In genomic region chr7:22460363-22460988, GRCh38 we compare ENCODE assay signal across 24 cellular contexts. TPM values are rescaled to one million over a fixed set of nuclear protein-coding genes. Genes with fewer than 3 reads are reported as not detected.
"Had no signal": no experiment of that assay in that cellular context is flagged by ENCODE, and none has a peak within 500 bp of the region (broad histone marks: within the 10 kb centered on the region; RNA-seq: fewer than 3 reads in every experiment).

No MANE protein-coding gene starts in this region.

- FAIRE-seq: endometrium had no signal

- DNase-seq: dorsolateral prefrontal cortex; effector CD8-positive, alpha-beta T cell; gastrocnemius medialis; heart right ventricle; hypothalamus; islet precursor cell; mammary epithelial cell; naive thymus-derived CD4-positive, alpha-beta T cell; nephron progenitor cell; psoas muscle; retina; spleen; stimulated activated CD4-positive, alpha-beta T cell treated with anti-CD3 and anti-CD28 coated beads, Interleukin-15, amount 100 ng/mL, for 24 hours; stimulated activated CD4-positive, alpha-beta T cell treated with anti-CD3 and anti-CD28 coated beads, Interleukin-1b, Interleukin-23, amount 100 ng/mL, for 48 hours; stimulated activated CD4-positive, alpha-beta T cell treated with anti-CD3 and anti-CD28 coated beads, Interleukin-4, amount 100 ng/mL, for 24 hours; tibial artery; upper lobe of right lung had no signal

- H3K9me3 ChIP-seq: esophagus muscularis mucosa, gastrocnemius medialis, neutrophil, psoas muscle, spleen, tibial artery, upper lobe of right lung, vagina had no signal

- H3K4me1 ChIP-seq: esophagus muscularis mucosa, spleen, tibial artery, upper lobe of right lung, vagina had no signal

- H3K36me3 ChIP-seq: esophagus muscularis mucosa, gastrocnemius medialis, heart right ventricle, neutrophil, spleen, tibial artery, upper lobe of right lung, vagina had no signal

- H3K27me3 ChIP-seq: dorsolateral prefrontal cortex, esophagus muscularis mucosa, gastrocnemius medialis, heart right ventricle, neutrophil, spleen, tibial artery, upper lobe of right lung, vagina had no signal

- H3K27ac ChIP-seq: dorsolateral prefrontal cortex, esophagus muscularis mucosa, gastrocnemius medialis, heart right ventricle, neutrophil, psoas muscle, spleen, tibial artery, upper lobe of right lung, vagina had no signal

- ATAC-seq: gastrocnemius medialis; heart right ventricle; left lobe of liver; naive thymus-derived CD4-positive, alpha-beta T cell; psoas muscle; sciatic nerve; stimulated activated memory B cell treated with anti-CD40 and anti-IgM and Interleukin-4, amounts not matched to agents 10 μg/mL and 1 μg/mL and 100 μg/mL, for 72 hours; upper lobe of right lung had no signal

- H3K4me3 ChIP-seq: dorsolateral prefrontal cortex, esophagus muscularis mucosa, gastrocnemius medialis, heart right ventricle, psoas muscle, spleen, tibial artery, upper lobe of right lung, vagina had no signal

RNA-seq across cellular contexts. Expression of gene STEAP1B, which starts 39.5 kb away (rescaled TPM):
- total RNA-seq: left lobe of liver had no signal
- polyA plus RNA-seq: naive thymus-derived CD4-positive, alpha-beta T cell had no signal
